ENCODE assay signal across 8 cellular contexts in the genomic region with DNA sequence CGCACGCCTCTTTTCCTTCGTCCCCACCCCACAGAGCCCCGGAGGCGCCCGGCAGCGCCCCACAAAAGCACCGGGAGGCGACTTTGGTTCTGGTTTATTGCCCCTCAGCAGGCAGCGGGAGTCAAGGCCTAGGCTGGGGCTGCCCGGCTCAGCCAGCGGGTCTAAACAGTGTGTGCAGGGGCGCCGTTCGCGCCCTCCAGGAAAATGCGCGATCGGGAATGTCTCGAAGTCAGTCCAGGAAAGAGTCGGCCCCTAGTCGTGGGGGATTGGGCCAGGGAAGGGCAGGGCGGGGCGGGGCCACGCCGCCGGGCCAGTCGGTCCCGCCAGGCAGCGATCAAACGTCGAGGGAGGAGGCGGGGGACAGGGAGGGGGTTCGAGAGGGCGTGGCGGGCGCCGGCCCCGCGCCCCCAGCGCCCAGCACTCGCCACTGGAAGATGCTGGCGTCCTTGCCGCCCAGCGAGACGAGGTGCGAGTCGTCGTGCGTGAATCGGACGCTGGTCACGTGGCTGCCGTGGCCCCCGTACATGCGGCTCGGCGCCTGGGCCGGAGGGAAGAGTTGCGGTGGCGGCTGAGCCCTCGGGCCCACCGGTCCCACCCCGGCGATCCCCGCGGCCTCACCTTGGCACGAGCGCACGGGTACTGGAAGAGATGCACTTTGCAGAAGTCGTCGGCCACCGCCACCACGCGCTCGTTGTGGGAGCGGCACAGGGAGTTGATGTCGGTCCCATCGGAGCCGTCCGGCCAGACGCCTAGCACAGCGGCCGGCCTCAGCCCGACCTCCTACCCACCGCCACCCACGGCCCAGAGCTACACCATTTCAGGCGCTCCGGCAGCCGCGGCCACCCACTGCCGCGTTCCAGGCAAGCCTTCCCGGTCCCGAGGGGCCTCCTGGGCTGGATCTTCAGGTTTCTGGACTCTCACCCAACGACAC. TPM values are rescaled to one million over a fixed set of nuclear protein-coding genes. Genes with fewer than 3 reads are reported as not detected.
A peak's percentile ranks its signal among the peaks of the same experiment; 100 is the strongest.
DNase-seq lines count a peak whose midpoint lies in the region; ATAC-seq and TF ChIP-seq lines count a peak whose summit lies in the region.

No MANE protein-coding gene starts in this region.

- H3K36me3 ChIP-seq in heart left ventricle (peaks cover 0 to 62% (median 35%) of the 10 kb centered on the region in 9 donors), osteoblast (ENCODE audit: insufficient read depth, low read length) (peaks cover 52% of the 10 kb centered on the region)

- intact Hi-C loops in heart left ventricle (cut with DNase I), result loop anchor here in 1 of 10 donors (5.0 kb wide), 1 partner anchor 75 kb away; a partner anchor contains a TSS

- H3K4me1 ChIP-seq in heart left ventricle (peaks cover 4 to 42% (median 32%) of the 10 kb centered on the region in 12 donors), osteoblast (ENCODE audit: insufficient read depth, low read length) (peaks cover 27% of the 10 kb centered on the region)

- DNase-seq in GM12864 (ENCODE audit: low read depth) (no peak), NCI-H345 treated with DMSO at 0.1 percent for 48 hours (lab: John Stamatoyannopoulos, UW; ENCODE audit: unreplicated experiment) (peak; percentile 33), amniotic epithelial cell (ENCODE audit: low read depth) (peak; percentile 67), heart left ventricle (peak; percentile 64 to 82 (median 80)), osteoblast (ENCODE audit: insufficient read length, low spot score, missing footprints) (peak; percentile 96), RPMI8226 (no peak)

- TF ChIP-seq POLR2A in heart left ventricle (IDR thresholded peaks at IDR 0.05), result peak in 1 of 2 donors; percentile 33

- H3K9me3 ChIP-seq in heart left ventricle (no peaks in the 10 kb centered on the region), osteoblast (ENCODE audit: low read depth, low read length) (no peaks in the 10 kb centered on the region)

- H3K79me2 ChIP-seq in osteoblast (ENCODE audit: insufficient read depth, low read length), result peaks cover 37% of the 10 kb centered on the region

- peak overlapping the region; percentile 96 for H3K27ac ChIP-seq in 22Rv1
- peak overlapping the region; percentile 91 to 100 (median 98) for H3K27ac ChIP-seq in heart left ventricle
- peak overlapping the region; percentile 1 for H3K27ac ChIP-seq in osteoblast (ENCODE audit: low read depth, low read length)

- H3K27me3 ChIP-seq in heart left ventricle (no peaks in the 10 kb centered on the region), osteoblast (ENCODE audit: insufficient read depth, low read length) (no peaks in the 10 kb centered on the region)

- ATAC-seq in heart left ventricle (peak; percentile 11 to 71 (median 56)), GM18867 (IDR thresholded peaks at IDR 0.05; ENCODE audit: unreplicated experiment) (no peak)

- peak overlapping the region; percentile 56 for H2AFZ ChIP-seq in osteoblast (ENCODE audit: low read length)

- H3K4me3 ChIP-seq in GM12864 (ENCODE audit: low read depth, low read length) (peak overlapping the region; percentile 57), heart left ventricle (peak overlapping the region; percentile 20 to 100 (median 89)), osteoblast (ENCODE audit: insufficient read depth, low read length) (peak overlapping the region; percentile 96)

- TF ChIP-seq CTCF in 22Rv1 (IDR thresholded peaks at IDR 0.05) (no peak), GM12864 (IDR thresholded peaks at IDR 0.05; ENCODE audit: low read depth, low read length, missing control alignments) (no peak), heart left ventricle (IDR thresholded peaks at IDR 0.05) (peak in 4 of 12 donors; percentile 16 to 44 (median 32)), osteoblast (IDR thresholded peaks at IDR 0.05; ENCODE audit: extremely low read depth, low read depth, low read length) (no peak)

- H4K20me1 ChIP-seq in osteoblast (ENCODE audit: insufficient read depth, low read length), result peaks cover 27% of the 10 kb centered on the region

- WGBS in heart left ventricle, 4 donors, result 4 to 9% (median 7%) methylated on average over 23 to 96 of the region's 96 CpGs

- peak overlapping the region; percentile 96 for H3K4me2 ChIP-seq in osteoblast (ENCODE audit: insufficient read depth, low read length)

RNA-seq across cellular contexts. Expression of a gene that starts 0.7 kb away (rescaled TPM):
- 10 to 100 TPM; 24.1 to 55.3 (median 33.7) TPM for total RNA-seq in heart left ventricle
- polyA plus RNA-seq in heart left ventricle, result 10 to 100 TPM; 18.4 to 40.3 TPM
- 102 and 105 TPM in 2 replicates for total RNA-seq in osteoblast

RNA-seq across cellular contexts. Expression of a gene that starts 10.2 kb away (rescaled TPM):
- 10 to 100 TPM in 8 of 9 donors, 1 to 10 TPM in 1; 8.8 to 40.9 (median 16.2) TPM for total RNA-seq in heart left ventricle
- 10 to 100 TPM; 14.7 to 15.3 TPM for polyA plus RNA-seq in heart left ventricle
- total RNA-seq in osteoblast, result 26.4 and 29.5 TPM in 2 replicates

RNA-seq across cellular contexts. Expression of a gene that starts 10.7 kb away (rescaled TPM):
- total RNA-seq in heart left ventricle (1 to 10 TPM; 1.5 to 5.8 (median 2.1) TPM), osteoblast (6.5 TPM in 2 replicates)
- polyA plus RNA-seq in heart left ventricle, result 1 to 10 TPM; 2.9 to 5.3 TPM

RNA-seq across cellular contexts. Expression of a gene that starts 11.1 kb away (rescaled TPM):
- total RNA-seq in heart left ventricle (10 to 100 TPM in 7 of 9 donors, 1 to 10 TPM in 2; 6.3 to 16.3 (median 11.3) TPM), osteoblast (6.5 and 7.6 TPM in 2 replicates)
- 10 to 100 TPM in 1 of 2 donors, 1 to 10 TPM in 1; 8.5 to 12.2 TPM for polyA plus RNA-seq in heart left ventricle

RNA-seq across cellular contexts. Expression of a gene that starts 19.4 kb away (rescaled TPM):
- total RNA-seq in heart left ventricle (10 to 100 TPM in 7 of 9 donors, 1 to 10 TPM in 2; 9.2 to 20.5 (median 12.3) TPM), osteoblast (27.1 and 30.8 TPM in 2 replicates)
- polyA plus RNA-seq in heart left ventricle, result 10 to 100 TPM; 19.1 to 38.1 TPM

Comparison
In these comparisons a context has a peak if more than half of its experiments do, and no peak if none do; other contexts are left out.
1. H3K27ac ChIP-seq: peak in every context shown above with its lines; median percentile 98 in heart left ventricle; 96 in 22Rv1; 1 in osteoblast.
2. DNase-seq: peak in NCI-H345 treated with DMSO at 0.1 percent for 48 hours (single experiment), amniotic epithelial cell (single experiment), heart left ventricle (5 of 5) and osteoblast (single experiment); none in GM12864 (single experiment) and RPMI8226 (single experiment).
3. Peak in every context shown above with its lines, with median percentiles within 50 percentile points of each other: H3K4me3 ChIP-seq.